Comparison of ENCODE assay signal across 19 cellular contexts in the genomic region with DNA sequence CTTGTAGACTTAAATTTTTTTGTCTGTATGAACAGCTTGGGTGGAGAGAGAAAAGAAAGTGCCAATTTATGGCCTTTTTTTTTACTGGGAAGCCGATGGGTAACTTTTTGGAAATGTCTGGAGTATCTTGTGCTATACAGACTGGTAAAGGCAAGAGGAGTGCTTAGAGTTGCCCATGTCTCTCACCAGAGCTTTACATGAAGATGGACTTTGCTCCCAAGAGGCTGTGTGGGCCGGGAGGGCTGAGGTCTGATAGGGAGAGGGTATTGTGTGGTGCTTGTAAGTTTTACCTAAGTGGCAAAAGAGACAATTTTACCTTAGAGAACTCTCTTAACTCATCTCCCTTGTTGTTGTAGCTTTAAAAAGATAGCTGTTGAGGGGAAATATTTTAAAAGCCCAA.
DNase-seq lines count a peak whose midpoint lies in the region; ATAC-seq and TF ChIP-seq lines count a peak whose summit lies in the region.
"Had no signal": no experiment of that assay in that cellular context is flagged by ENCODE, and none has a peak within 500 bp of the region (broad histone marks: within the 10 kb centered on the region; RNA-seq: fewer than 3 reads in every experiment).

No MANE protein-coding gene starts in this region.

- H3K4me3 ChIP-seq in heart left ventricle (no peak overlapping the region), colonic mucosa (no peak overlapping the region), transverse colon (no peak overlapping the region)

- H3K4me3 Mint-ChIP-seq in memory B cell = no peak overlapping the region
- H3K4me3 Mint-ChIP-seq: CD14-positive monocyte; dendritic cell treated with granulocyte-macrophage colony-stimulating factor and Interleukin-4, amounts not matched to agents 40 ng/mL and 50 ng/mL, for 4 days; T-helper 1 cell treated with Interleukin-12 subunit alpha and Interleukin-12 subunit beta and Interleukin-4 antibody, amounts not matched to agents 30 μg/mL and 1 μg/mL, for 36 hours had no signal

- H3K36me3 ChIP-seq in heart left ventricle (no peaks in the 10 kb centered on the region), colonic mucosa (no peaks in the 10 kb centered on the region), transverse colon (no peaks in the 10 kb centered on the region)

- H3K4me1 ChIP-seq in heart left ventricle (peaks cover 0 to 38% (median 12%) of the 10 kb centered on the region in 12 donors), colonic mucosa (no peaks in the 10 kb centered on the region), transverse colon (peaks cover 0 to 17% (median 5%) of the 10 kb centered on the region in 4 donors)

- H3K9ac ChIP-seq in colonic mucosa (ENCODE audit: low read depth in 2 of 2, low read length in 2 of 2) = no peak overlapping the region

- no peaks in the 10 kb centered on the region for H3K4me1 Mint-ChIP-seq in memory B cell

- H3K36me3 Mint-ChIP-seq in memory B cell = peaks cover 26% of the 10 kb centered on the region

- intact Hi-C loops in heart left ventricle (cut with DNase I) (loop anchor here in 1 of 10 donors (5.0 kb wide), 1 partner anchor 66 kb away; no protein-coding TSS in a partner anchor), Right ventricle myocardium inferior (cut with DNase I) (no loop called here), colonic mucosa (cut with DNase I) (no loop called here), transverse colon (cut with DNase I; ENCODE audit: low total_unique reads) (no loop called here)

- ATAC-seq in heart left ventricle = no peak
- no peak for ATAC-seq in Right ventricle myocardium inferior
- no peak for ATAC-seq in memory B cell (ENCODE audit: low read depth)
- ATAC-seq in GM19455 (IDR thresholded peaks at IDR 0.05; ENCODE audit: unreplicated experiment) = no peak

- H3K27me3 ChIP-seq in heart left ventricle = no peaks in the 10 kb centered on the region
- no peaks in the 10 kb centered on the region for H3K27me3 ChIP-seq in colonic mucosa
- H3K27me3 ChIP-seq in transverse colon = no peaks in the 10 kb centered on the region

- peak overlapping the region; percentile 38 for H3K27ac Mint-ChIP-seq in memory B cell
- H3K27ac Mint-ChIP-seq: dendritic cell treated with granulocyte-macrophage colony-stimulating factor and Interleukin-4, amounts not matched to agents 40 ng/mL and 50 ng/mL, for 4 days; T-helper 1 cell treated with Interleukin-12 subunit alpha and Interleukin-12 subunit beta and Interleukin-4 antibody, amounts not matched to agents 30 μg/mL and 1 μg/mL, for 36 hours had no signal

- no peaks in the 10 kb centered on the region for H3K9me3 Mint-ChIP-seq in memory B cell
- H3K9me3 Mint-ChIP-seq: dendritic cell treated with granulocyte-macrophage colony-stimulating factor and Interleukin-4, amounts not matched to agents 40 ng/mL and 50 ng/mL, for 4 days; T-helper 1 cell treated with Interleukin-12 subunit alpha and Interleukin-12 subunit beta and Interleukin-4 antibody, amounts not matched to agents 30 μg/mL and 1 μg/mL, for 36 hours had no signal

- H3K27ac ChIP-seq in heart left ventricle = peak overlapping the region; percentile 9 to 73 (median 58)
- no peak overlapping the region for H3K27ac ChIP-seq in colonic mucosa
- peak overlapping the region in 3 of 4 donors; percentile 5 to 17 (median 11) for H3K27ac ChIP-seq in transverse colon
- H3K27ac ChIP-seq: RWPE1 had no signal

- TF ChIP-seq POLR2A in heart left ventricle (IDR thresholded peaks at IDR 0.05) (no peak), transverse colon (IDR thresholded peaks at IDR 0.05) (no peak)

- WGBS in heart left ventricle, 4 donors = 63 to 79% (median 68%) methylated on average over 2 of the region's 2 CpGs
- 36 to 57% methylated on average over 1 to 2 of the region's 2 CpGs for WGBS in transverse colon (ENCODE audit: low coverage in 1 of 2), 2 donors

- no peaks in the 10 kb centered on the region for H3K27me3 Mint-ChIP-seq in memory B cell
- H3K27me3 Mint-ChIP-seq: dendritic cell treated with granulocyte-macrophage colony-stimulating factor and Interleukin-4, amounts not matched to agents 40 ng/mL and 50 ng/mL, for 4 days had no signal

- TF ChIP-seq EP300 in transverse colon (IDR thresholded peaks at IDR 0.05; ENCODE audit: low read depth) = no peak

- TF ChIP-seq CTCF in heart left ventricle (IDR thresholded peaks at IDR 0.05) (no peak), colonic mucosa (IDR thresholded peaks at IDR 0.05) (no peak), transverse colon (IDR thresholded peaks at IDR 0.05) (no peak)

- DNase-seq in heart left ventricle (no peak), Right ventricle myocardium inferior (ENCODE audit: missing footprints) (no peak), colonic mucosa (peak; percentile 29), memory B cell (ENCODE audit: low spot score in 2 of 2) (no peak), transverse colon (no peak), NCI-H2196 treated with DMSO at 0.1 percent for 48 hours (lab: John Stamatoyannopoulos, UW; ENCODE audit: unreplicated experiment) (no peak), GDM1 (lab: John Stamatoyannopoulos, UW) (no peak)
- DNase-seq: activated CD4-positive, CD25-positive, alpha-beta regulatory T cell treated with anti-CD3 and anti-CD28 coated beads, Interleukin-2, amount 50 U/mL, for 72 hours; activated gamma-delta T cell; DMS153; glutamatergic neuron; NCI-H2171; stimulated activated CD4-positive, alpha-beta T cell treated with anti-CD3 and anti-CD28 coated beads, Interleukin-12 subunit alpha, Interleukin-12 subunit beta, amount 100 ng/mL, for 4 hours; stimulated activated naive CD4-positive, alpha-beta T cell treated with Interleukin-2 at 50 U/mL for 16 hours had no signal

- in situ Hi-C loops in transverse colon (cut with MboI; ENCODE audit: low pct_ligation_motif_present in 1 of 4, low pct_unique_long_range_greater_than_20kb in 1 of 4, low sequenced_read_pairs in 3 of 4) = loop anchor here in 1 of 4 donors (25.0 kb wide), 1 partner anchor 234 kb away; no protein-coding TSS in a partner anchor

- H3K9me3 ChIP-seq in heart left ventricle (no peaks in the 10 kb centered on the region), colonic mucosa (no peaks in the 10 kb centered on the region), transverse colon (no peaks in the 10 kb centered on the region)
